ENCODE assay signal across 9 cellular contexts in genomic region chr5:72194846-72195245, GRCh38.
A peak's percentile ranks its signal among the peaks of the same experiment; 100 is the strongest.
DNase-seq lines count a peak whose midpoint lies in the region; ATAC-seq, FAIRE-seq and TF ChIP-seq lines count a peak whose summit lies in the region.
"Had no signal": no experiment of that assay in that cellular context is flagged by ENCODE, and none has a peak within 500 bp of the region (broad histone marks: within the 10 kb centered on the region; RNA-seq: fewer than 3 reads in every experiment).

No MANE protein-coding gene starts in this region.

- TF ChIP-seq CTCF in endodermal cell (conservative IDR thresholded peaks at IDR 0.05) (no peak), pancreas (IDR thresholded peaks at IDR 0.05) (no peak), Calu3 (IDR thresholded peaks at IDR 0.05; ENCODE audit: unreplicated experiment) (no peak)

- H3K4me1 Mint-ChIP-seq in T-helper 1 cell treated with Interleukin-12 subunit alpha and Interleukin-12 subunit beta and Interleukin-4 antibody, amounts not matched to agents 30 μg/mL and 1 μg/mL, for 36 hours (ENCODE audit: low read depth): peaks cover 7% of the 10 kb centered on the region
- H3K4me1 Mint-ChIP-seq in stimulated activated memory B cell treated with anti-CD40 and anti-IgM and Interleukin-4, amounts not matched to agents 10 μg/mL and 1 μg/mL and 100 μg/mL, for 72 hours: peaks cover 19% of the 10 kb centered on the region
- H3K4me1 Mint-ChIP-seq in endodermal cell (no peaks in the 10 kb centered on the region), Calu3 (ENCODE audit: low read depth, unreplicated experiment) (no peaks in the 10 kb centered on the region)

- peak overlapping the region; percentile 39 for H3K27ac Mint-ChIP-seq in T-helper 1 cell treated with Interleukin-12 subunit alpha and Interleukin-12 subunit beta and Interleukin-4 antibody, amounts not matched to agents 30 μg/mL and 1 μg/mL, for 36 hours
- H3K27ac Mint-ChIP-seq in stimulated activated memory B cell treated with anti-CD40 and anti-IgM and Interleukin-4, amounts not matched to agents 10 μg/mL and 1 μg/mL and 100 μg/mL, for 72 hours: peak overlapping the region; percentile 65
- H3K27ac Mint-ChIP-seq in endodermal cell: no peak overlapping the region
- no peak overlapping the region for H3K27ac Mint-ChIP-seq in Calu3 (ENCODE audit: unreplicated experiment)

- BruUV-seq in Calu3 (replicated peaks; lab: Mats Ljungman, UMichigan): no TSS peak

- H3K27me3 ChIP-seq in endodermal cell (ENCODE audit: control insufficient read depth, insufficient read depth, low read length, poor library complexity, severe bottlenecking) (no peaks in the 10 kb centered on the region), pancreas (peaks cover 0 to 4% (median 0%) of the 10 kb centered on the region in 4 donors)

- no peaks in the 10 kb centered on the region for H3K36me3 Mint-ChIP-seq in T-helper 1 cell treated with Interleukin-12 subunit alpha and Interleukin-12 subunit beta and Interleukin-4 antibody, amounts not matched to agents 30 μg/mL and 1 μg/mL, for 36 hours (ENCODE audit: low read depth)
- H3K36me3 Mint-ChIP-seq in stimulated activated memory B cell treated with anti-CD40 and anti-IgM and Interleukin-4, amounts not matched to agents 10 μg/mL and 1 μg/mL and 100 μg/mL, for 72 hours: peaks cover 21% of the 10 kb centered on the region
- H3K36me3 Mint-ChIP-seq in endodermal cell (ENCODE audit: low read depth) (peaks cover 74% of the 10 kb centered on the region), Calu3 (ENCODE audit: insufficient read depth, unreplicated experiment) (no peaks in the 10 kb centered on the region)

- H3K9me3 ChIP-seq in endodermal cell (ENCODE audit: control insufficient read depth, low read length) (no peaks in the 10 kb centered on the region), pancreas (no peaks in the 10 kb centered on the region)

- ATAC-seq in HG02870 (IDR thresholded peaks at IDR 0.05; ENCODE audit: unreplicated experiment) (peak; percentile 93), pancreas (no peak)
- peak; percentile 84 for ATAC-seq in stimulated activated memory B cell treated with anti-CD40 and anti-IgM and Interleukin-4, amounts not matched to agents 10 μg/mL and 1 μg/mL and 100 μg/mL, for 72 hours

- H3K4me3 ChIP-seq in endodermal cell (ENCODE audit: low read length): no peak overlapping the region
- H3K4me3 ChIP-seq in pancreas: no peak overlapping the region

- peaks cover 77% of the 10 kb centered on the region for H3K27me3 Mint-ChIP-seq in T-helper 1 cell treated with Interleukin-12 subunit alpha and Interleukin-12 subunit beta and Interleukin-4 antibody, amounts not matched to agents 30 μg/mL and 1 μg/mL, for 36 hours (ENCODE audit: low read depth)
- peaks cover 32% of the 10 kb centered on the region for H3K27me3 Mint-ChIP-seq in stimulated activated memory B cell treated with anti-CD40 and anti-IgM and Interleukin-4, amounts not matched to agents 10 μg/mL and 1 μg/mL and 100 μg/mL, for 72 hours
- H3K27me3 Mint-ChIP-seq in endodermal cell (ENCODE audit: insufficient read depth) (no peaks in the 10 kb centered on the region), Calu3 (ENCODE audit: unreplicated experiment) (no peaks in the 10 kb centered on the region)

- peak; percentile 8 for DNase-seq in activated T-cell treated with anti-CD3 and anti-CD28 coated beads for 24 hours (ENCODE audit: low read depth)
- DNase-seq in activated T-cell treated with anti-CD3 and anti-CD28 coated beads for 4 hours: no peak
- no peak for DNase-seq in endodermal cell
- no peak for DNase-seq in pancreas
- DNase-seq in Calu3: no peak
- DNase-seq: IMR-90 had no signal

- H3K36me3 ChIP-seq in endodermal cell (ENCODE audit: control insufficient read depth, insufficient read depth, low read length) (peaks cover 98% of the 10 kb centered on the region), pancreas (no peaks in the 10 kb centered on the region)

- no peak overlapping the region for H3K9ac ChIP-seq in endodermal cell (ENCODE audit: extremely low read depth, low read length, poor library complexity, severe bottlenecking)

- H3K9me3 Mint-ChIP-seq in T-helper 1 cell treated with Interleukin-12 subunit alpha and Interleukin-12 subunit beta and Interleukin-4 antibody, amounts not matched to agents 30 μg/mL and 1 μg/mL, for 36 hours: peaks cover 7% of the 10 kb centered on the region
- H3K9me3 Mint-ChIP-seq in stimulated activated memory B cell treated with anti-CD40 and anti-IgM and Interleukin-4, amounts not matched to agents 10 μg/mL and 1 μg/mL and 100 μg/mL, for 72 hours: peaks cover 10% of the 10 kb centered on the region
- H3K9me3 Mint-ChIP-seq in endodermal cell: no peaks in the 10 kb centered on the region
- H3K9me3 Mint-ChIP-seq in Calu3 (ENCODE audit: low read depth, unreplicated experiment): peaks cover 10% of the 10 kb centered on the region

- H3K27ac ChIP-seq in endodermal cell (ENCODE audit: low read depth, low read length) (no peak overlapping the region), pancreas (no peak overlapping the region)

- no peak overlapping the region for H3K4me3 Mint-ChIP-seq in T-helper 1 cell treated with Interleukin-12 subunit alpha and Interleukin-12 subunit beta and Interleukin-4 antibody, amounts not matched to agents 30 μg/mL and 1 μg/mL, for 36 hours
- H3K4me3 Mint-ChIP-seq in stimulated activated memory B cell treated with anti-CD40 and anti-IgM and Interleukin-4, amounts not matched to agents 10 μg/mL and 1 μg/mL and 100 μg/mL, for 72 hours: peak overlapping the region; percentile 70
- H3K4me3 Mint-ChIP-seq in endodermal cell: no peak overlapping the region
- H3K4me3 Mint-ChIP-seq in Calu3 (ENCODE audit: low read depth, unreplicated experiment): no peak overlapping the region

- FAIRE-seq in pancreas (lab: Jason Lieb, UNC): no peak

- H3K4me1 ChIP-seq in endodermal cell (ENCODE audit: control insufficient read depth, insufficient read depth, low read length) (no peaks in the 10 kb centered on the region), pancreas (no peaks in the 10 kb centered on the region)

- CTCF ChIA-PET in Calu3 (lab: Charles Lee): no interaction called here

- WGBS in endodermal cell (ENCODE audit: insufficient coverage in 1 of 2, insufficient read length in 1 of 2), 2 experiments: 94 to 96% methylated on average over 5 to 6 of the region's 6 CpGs
- 85 to 86% methylated on average over 6 of the region's 6 CpGs for WGBS in pancreas, 2 donors

- intact Hi-C loops in pancreas (cut with DNase I) (no loop called here), Calu3 (cut with micrococcal nuclease; ENCODE audit: unreplicated experiment) (no loop called here)

Comparison
In these comparisons a context has a peak if more than half of its experiments do, and no peak if none do; other contexts are left out.
1. ATAC-seq: peak in HG02870 (single experiment) and stimulated activated memory B cell treated with anti-CD40 and anti-IgM and Interleukin-4, amounts not matched to agents 10 μg/mL and 1 μg/mL and 100 μg/mL, for 72 hours (single experiment); none in pancreas (0 of 4).
2. H3K27ac Mint-ChIP-seq: peak in T-helper 1 cell treated with Interleukin-12 subunit alpha and Interleukin-12 subunit beta and Interleukin-4 antibody, amounts not matched to agents 30 μg/mL and 1 μg/mL, for 36 hours (single experiment) and stimulated activated memory B cell treated with anti-CD40 and anti-IgM and Interleukin-4, amounts not matched to agents 10 μg/mL and 1 μg/mL and 100 μg/mL, for 72 hours (single experiment); none in endodermal cell (single experiment) and Calu3 (single experiment).